In the genomic region with DNA sequence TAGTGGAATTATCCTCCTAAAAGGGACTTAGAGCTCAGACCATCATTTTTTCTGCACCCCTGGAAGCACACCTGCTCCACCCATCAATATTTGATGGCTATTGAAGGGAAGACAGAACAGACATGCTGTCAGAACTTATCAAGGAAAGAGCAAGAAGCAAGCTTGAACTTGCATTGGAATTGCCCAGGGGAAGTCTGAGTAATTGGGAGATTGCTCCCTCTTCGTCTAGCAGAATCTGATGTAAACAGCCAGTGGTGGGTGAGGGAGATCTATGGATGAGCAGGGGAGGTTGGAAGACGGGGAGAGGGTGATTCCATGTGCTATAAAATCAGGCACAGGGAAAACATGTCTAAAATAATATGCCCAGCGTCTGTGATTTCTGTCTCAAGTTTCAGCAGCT, we compare ENCODE assay signal across 28 cellular contexts.
"Had no signal": no experiment of that assay in that cellular context is flagged by ENCODE, and none has a peak within 500 bp of the region (broad histone marks: within the 10 kb centered on the region; RNA-seq: fewer than 3 reads in every experiment).

No MANE protein-coding gene starts in this region.

- H3K27me3 Mint-ChIP-seq: activated CD8-positive, alpha-beta memory T cell treated with anti-CD3 and anti-CD28 coated beads, Interleukin-2, amount 10 ng/mL, durations not matched to agents 7 days and 5 days; activated naive CD4-positive, alpha-beta T cell treated with anti-CD3 and anti-CD28 coated beads, Interleukin-2, amount 50 U/mL, for 24 hours; activated T-cell treated with anti-CD3 and anti-CD28 coated beads, Interleukin-2, amount 50 U/mL, for 24 hours; T-helper 17 cell had no signal

- H3K4me3 Mint-ChIP-seq: activated CD8-positive, alpha-beta memory T cell treated with anti-CD3 and anti-CD28 coated beads, Interleukin-2, amount 10 ng/mL, durations not matched to agents 7 days and 5 days; activated naive CD4-positive, alpha-beta T cell treated with anti-CD3 and anti-CD28 coated beads, Interleukin-2, amount 50 U/mL, for 24 hours; activated T-cell treated with anti-CD3 and anti-CD28 coated beads, Interleukin-2, amount 50 U/mL, for 24 hours; activated T-helper 1 cell treated with anti-CD3 and anti-CD28 coated beads, Interleukin-12 subunit alpha, Interleukin-12 subunit beta, Interleukin-2, Interleukin-4 antibody, amounts not matched to agents 30 ng/mL and 10 ng/mL and 1 ng/mL, durations not matched to agents 14 hours and 24 hours and 36 hours; T-helper 17 cell; WTC11 had no signal

- H3K27me3 ChIP-seq: ascending aorta, body of pancreas, cardiac muscle cell, Peyer's patch had no signal

- H3K36me3 Mint-ChIP-seq: activated CD8-positive, alpha-beta memory T cell treated with anti-CD3 and anti-CD28 coated beads, Interleukin-2, amount 10 ng/mL, durations not matched to agents 7 days and 5 days; activated naive CD4-positive, alpha-beta T cell treated with anti-CD3 and anti-CD28 coated beads, Interleukin-2, amount 50 U/mL, for 24 hours; WTC11 had no signal

- DNase-seq: activated CD4-positive, alpha-beta T cell treated with anti-CD3 and anti-CD28 coated beads for 48 hours; activated CD4-positive, alpha-beta T cell treated with anti-CD3 and anti-CD28 coated beads, Interleukin-2, amount 50 U/mL, for 48 hours; activated CD4-positive, CD25-positive, alpha-beta regulatory T cell treated with anti-CD3 and anti-CD28 coated beads, Interleukin-2, amount 50 U/mL, for 72 hours; activated CD8-positive, alpha-beta memory T cell treated with anti-CD3 and anti-CD28 coated beads, Interleukin-2, amount 10 ng/mL, durations not matched to agents 7 days and 5 days; activated effector memory CD4-positive, alpha-beta T cell treated with Interleukin-2 at 50 U/mL for 16 hours; activated naive CD4-positive, alpha-beta T cell; activated T-cell treated with anti-CD3 and anti-CD28 coated beads, Interleukin-2, amount 50 U/mL, for 24 hours; amniotic stem cell; body of pancreas; Kasumi-1; KBM-7; NCI-H1048; NCI-H146; NCI-H187 treated with DMSO at 0.1 percent for 48 hours; NCI-H2081 treated with DMSO at 0.1 percent for 48 hours; NCI-H345; NCI-H510A; NCI-H526 treated with DMSO at 0.1 percent for 48 hours; NK-92 treated with Interleukin-12 subunit alpha and Interleukin-12 subunit beta, amount 100 ng/mL, for 24 hours; Peyer's patch; SHP77 treated with DMSO at 0.1 percent for 48 hours; T-helper 17 cell; T-helper 9 cell had no signal

- H3K4me1 ChIP-seq: ascending aorta, body of pancreas, Peyer's patch had no signal

- ATAC-seq: activated CD8-positive, alpha-beta memory T cell treated with anti-CD3 and anti-CD28 coated beads, Interleukin-2, amount 10 ng/mL, durations not matched to agents 7 days and 5 days; body of pancreas; T-helper 17 cell; WTC11 had no signal

- H3K9me3 ChIP-seq: ascending aorta, body of pancreas, Peyer's patch had no signal

- H3K27ac Mint-ChIP-seq: activated CD8-positive, alpha-beta memory T cell treated with anti-CD3 and anti-CD28 coated beads, Interleukin-2, amount 10 ng/mL, durations not matched to agents 7 days and 5 days; activated naive CD4-positive, alpha-beta T cell treated with anti-CD3 and anti-CD28 coated beads, Interleukin-2, amount 50 U/mL, for 24 hours; activated T-cell treated with anti-CD3 and anti-CD28 coated beads, Interleukin-2, amount 50 U/mL, for 24 hours; activated T-helper 1 cell treated with anti-CD3 and anti-CD28 coated beads, Interleukin-12 subunit alpha, Interleukin-12 subunit beta, Interleukin-2, Interleukin-4 antibody, amounts not matched to agents 30 ng/mL and 10 ng/mL and 1 ng/mL, durations not matched to agents 14 hours and 24 hours and 36 hours; T-helper 17 cell; WTC11 had no signal

- H3K27ac ChIP-seq: ascending aorta, body of pancreas, cardiac muscle cell, Peyer's patch had no signal

- H3K9me3 Mint-ChIP-seq: activated T-helper 1 cell treated with anti-CD3 and anti-CD28 coated beads, Interleukin-12 subunit alpha, Interleukin-12 subunit beta, Interleukin-2, Interleukin-4 antibody, amounts not matched to agents 30 ng/mL and 10 ng/mL and 1 ng/mL, durations not matched to agents 14 hours and 24 hours and 36 hours; WTC11 had no signal

- H3K4me3 ChIP-seq: ascending aorta, body of pancreas, cardiac muscle cell, Peyer's patch had no signal

- H3K4me1 Mint-ChIP-seq: activated CD8-positive, alpha-beta memory T cell treated with anti-CD3 and anti-CD28 coated beads, Interleukin-2, amount 10 ng/mL, durations not matched to agents 7 days and 5 days; activated naive CD4-positive, alpha-beta T cell treated with anti-CD3 and anti-CD28 coated beads, Interleukin-2, amount 50 U/mL, for 24 hours; T-helper 17 cell had no signal

- H3K36me3 ChIP-seq: ascending aorta, cardiac muscle cell, Peyer's patch had no signal
